Comparison of ENCODE assay signal across 14 cellular contexts in the genomic region with DNA sequence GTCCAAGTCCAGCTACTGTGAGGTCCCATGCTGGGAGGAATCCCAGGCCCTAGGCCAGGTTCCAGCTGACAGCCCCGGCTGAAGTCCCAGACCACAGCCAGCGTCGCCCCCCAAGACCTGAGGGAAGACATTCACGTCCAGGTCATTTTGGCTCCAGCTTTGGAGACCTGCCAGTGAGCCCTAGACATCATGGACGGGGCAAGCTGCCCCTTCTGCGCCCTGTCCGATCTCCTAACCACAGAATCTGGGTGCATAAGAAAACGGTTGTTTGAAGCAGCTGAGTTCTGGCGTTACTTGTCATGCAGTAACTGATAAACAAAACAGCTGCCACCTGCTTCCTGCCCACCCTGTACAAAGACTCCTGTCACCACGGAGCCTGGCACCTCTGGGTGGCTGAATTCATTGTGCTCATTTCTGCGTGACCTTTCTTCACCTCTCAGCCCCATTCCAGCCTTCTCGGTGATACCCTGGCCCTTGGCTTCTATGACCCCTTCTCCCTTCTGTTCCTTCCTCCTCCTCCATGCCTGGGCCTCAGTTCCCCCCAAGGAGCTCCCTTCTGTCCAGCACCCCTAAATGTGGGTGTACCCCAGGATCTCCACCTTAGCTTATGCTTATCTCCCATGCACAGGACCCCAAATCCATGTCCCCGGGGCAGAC.
DNase-seq lines count a peak whose midpoint lies in the region; ATAC-seq and TF ChIP-seq lines count a peak whose summit lies in the region.
"Had no signal": no experiment of that assay in that cellular context is flagged by ENCODE, and none has a peak within 500 bp of the region (broad histone marks: within the 10 kb centered on the region; RNA-seq: fewer than 3 reads in every experiment).

No MANE protein-coding gene starts in this region.

- no peak overlapping the region for H3K4me3 ChIP-seq in upper lobe of right lung
- H3K4me3 ChIP-seq: MG63 had no signal

- no peaks in the 10 kb centered on the region for H3K4me1 ChIP-seq in upper lobe of right lung

- no peaks in the 10 kb centered on the region for H3K36me3 Mint-ChIP-seq in activated naive CD8-positive, alpha-beta T cell treated with anti-CD3 and anti-CD28 coated beads, Interleukin-2, amount 10 ng/mL, durations not matched to agents 7 days and 5 days
- no peaks in the 10 kb centered on the region for H3K36me3 Mint-ChIP-seq in activated naive CD8-positive, alpha-beta T cell treated with anti-CD3 and anti-CD28 coated beads for 36 hours

- no peaks in the 10 kb centered on the region for H3K36me3 ChIP-seq in upper lobe of right lung
- H3K36me3 ChIP-seq: MG63 had no signal

- ATAC-seq in activated naive CD8-positive, alpha-beta T cell treated with anti-CD3 and anti-CD28 coated beads, Interleukin-2, amount 10 ng/mL, durations not matched to agents 7 days and 5 days (ENCODE audit: low read depth), result no peak
- ATAC-seq in left lobe of liver (no peak), upper lobe of right lung (no peak), omental fat pad (ENCODE audit: low FRiP score) (no peak)
- ATAC-seq: sciatic nerve had no signal

- no peak overlapping the region for H3K27ac Mint-ChIP-seq in activated naive CD8-positive, alpha-beta T cell treated with anti-CD3 and anti-CD28 coated beads, Interleukin-2, amount 10 ng/mL, durations not matched to agents 7 days and 5 days
- H3K27ac Mint-ChIP-seq in activated naive CD8-positive, alpha-beta T cell treated with anti-CD3 and anti-CD28 coated beads for 36 hours, result no peak overlapping the region
- H3K27ac Mint-ChIP-seq: stimulated activated naive CD8-positive, alpha-beta T cell treated with anti-CD3 and anti-CD28 coated beads, Interleukin-15, Interleukin-2, amounts not matched to agents 100 ng/mL and 50 ng/mL, for 24 hours had no signal

- peak; percentile 26 for DNase-seq in activated naive CD8-positive, alpha-beta T cell treated with anti-CD3 and anti-CD28 coated beads, Interleukin-2, amount 10 ng/mL, durations not matched to agents 7 days and 5 days
- DNase-seq in activated naive CD8-positive, alpha-beta T cell treated with anti-CD3 and anti-CD28 coated beads for 36 hours, result no peak
- DNase-seq in NCI-H526 treated with DMSO at 0.1 percent for 48 hours (lab: John Stamatoyannopoulos, UW) (peak; percentile 7), left lobe of liver (ENCODE audit: low spot score) (peak; percentile 35), upper lobe of right lung (peak; percentile 13), omental fat pad (ENCODE audit: low spot score) (no peak), RPMI8226 (no peak), C1 segment of cervical spinal cord (lab: John Stamatoyannopoulos, UW) (no peak)
- DNase-seq: anterior cingulate cortex, hypothalamus, MG63, SW 1271 had no signal

- intact Hi-C loops in upper lobe of right lung (cut with DNase I), result no loop called here

- H3K4me3 Mint-ChIP-seq in activated naive CD8-positive, alpha-beta T cell treated with anti-CD3 and anti-CD28 coated beads, Interleukin-2, amount 10 ng/mL, durations not matched to agents 7 days and 5 days, result no peak overlapping the region
- no peak overlapping the region for H3K4me3 Mint-ChIP-seq in activated naive CD8-positive, alpha-beta T cell treated with anti-CD3 and anti-CD28 coated beads for 36 hours
- H3K4me3 Mint-ChIP-seq: stimulated activated naive CD8-positive, alpha-beta T cell treated with anti-CD3 and anti-CD28 coated beads, Interleukin-15, Interleukin-2, amounts not matched to agents 100 ng/mL and 50 ng/mL, for 24 hours had no signal

- no peaks in the 10 kb centered on the region for H3K9me3 Mint-ChIP-seq in activated naive CD8-positive, alpha-beta T cell treated with anti-CD3 and anti-CD28 coated beads, Interleukin-2, amount 10 ng/mL, durations not matched to agents 7 days and 5 days
- no peaks in the 10 kb centered on the region for H3K9me3 Mint-ChIP-seq in activated naive CD8-positive, alpha-beta T cell treated with anti-CD3 and anti-CD28 coated beads for 36 hours
- H3K9me3 Mint-ChIP-seq: stimulated activated naive CD8-positive, alpha-beta T cell treated with anti-CD3 and anti-CD28 coated beads, Interleukin-15, Interleukin-2, amounts not matched to agents 100 ng/mL and 50 ng/mL, for 24 hours had no signal

- H3K27ac ChIP-seq in upper lobe of right lung, result no peak overlapping the region

- TF ChIP-seq CTCF in upper lobe of right lung (IDR thresholded peaks at IDR 0.05) (no peak), omental fat pad (IDR thresholded peaks at IDR 0.05) (no peak)

- POLR2A ChIA-PET in activated naive CD8-positive, alpha-beta T cell treated with anti-CD3 and anti-CD28 coated beads, Interleukin-2, amount 10 ng/mL, durations not matched to agents 7 days and 5 days (lab: Charles Lee), result interaction anchor here (0.5 kb wide), 1 partner anchor 843 kb away, joined by 3 read pairs; no protein-coding TSS in a partner anchor

- H3K4me1 Mint-ChIP-seq in activated naive CD8-positive, alpha-beta T cell treated with anti-CD3 and anti-CD28 coated beads, Interleukin-2, amount 10 ng/mL, durations not matched to agents 7 days and 5 days, result peaks cover 18% of the 10 kb centered on the region
- peaks cover 2% of the 10 kb centered on the region for H3K4me1 Mint-ChIP-seq in activated naive CD8-positive, alpha-beta T cell treated with anti-CD3 and anti-CD28 coated beads for 36 hours

- no peaks in the 10 kb centered on the region for H3K27me3 Mint-ChIP-seq in activated naive CD8-positive, alpha-beta T cell treated with anti-CD3 and anti-CD28 coated beads, Interleukin-2, amount 10 ng/mL, durations not matched to agents 7 days and 5 days
- H3K27me3 Mint-ChIP-seq in activated naive CD8-positive, alpha-beta T cell treated with anti-CD3 and anti-CD28 coated beads for 36 hours, result no peaks in the 10 kb centered on the region
- H3K27me3 Mint-ChIP-seq: stimulated activated naive CD8-positive, alpha-beta T cell treated with anti-CD3 and anti-CD28 coated beads, Interleukin-15, Interleukin-2, amounts not matched to agents 100 ng/mL and 50 ng/mL, for 24 hours had no signal

- no peaks in the 10 kb centered on the region for H3K27me3 ChIP-seq in upper lobe of right lung
- H3K27me3 ChIP-seq: MG63 had no signal

- no peaks in the 10 kb centered on the region for H3K9me3 ChIP-seq in upper lobe of right lung
- H3K9me3 ChIP-seq: MG63 had no signal

Comparison
In these comparisons a context has a peak if more than half of its experiments do, and no peak if none do; other contexts are left out.
1. DNase-seq: peak in activated naive CD8-positive, alpha-beta T cell treated with anti-CD3 and anti-CD28 coated beads, Interleukin-2, amount 10 ng/mL, durations not matched to agents 7 days and 5 days (single experiment), NCI-H526 treated with DMSO at 0.1 percent for 48 hours (single experiment), left lobe of liver (single experiment) and upper lobe of right lung (single experiment); none in activated naive CD8-positive, alpha-beta T cell treated with anti-CD3 and anti-CD28 coated beads for 36 hours (single experiment), omental fat pad (single experiment), RPMI8226 (single experiment) and C1 segment of cervical spinal cord (0 of 14).